Comparison of ENCODE assay signal across 9 cellular contexts in genomic region chr4:87026795-87027495, GRCh38.
A peak's percentile ranks its signal among the peaks of the same experiment; 100 is the strongest.
DNase-seq lines count a peak whose midpoint lies in the region; ATAC-seq and TF ChIP-seq lines count a peak whose summit lies in the region.
"Had no signal": no experiment of that assay in that cellular context is flagged by ENCODE, and none has a peak within 500 bp of the region (broad histone marks: within the 10 kb centered on the region; RNA-seq: fewer than 3 reads in every experiment).

No MANE protein-coding gene starts in this region.

- ATAC-seq in natural killer cell (peak in 2 of 3 donors; percentile 30 to 60), HG03342 (IDR thresholded peaks at IDR 0.05; ENCODE audit: unreplicated experiment) (peak; percentile 87)
- no peak for ATAC-seq in natural killer cell treated with Interleukin-12 subunit alpha and Interleukin-12 subunit beta and Interleukin-15 and Interleukin-18, amount 100 ng/mL, for 72 hours
- peak; percentile 32 for ATAC-seq in effector memory CD8-positive, alpha-beta T cell (replicated peaks)
- ATAC-seq in activated T-cell treated with anti-CD3 and anti-CD28 coated beads, Interleukin-2, amount 50 U/mL, for 72 hours (replicated peaks in 1 of 2) = no peak

- H3K4me1 ChIP-seq in vagina = peaks cover 86% of the 10 kb centered on the region

- H3K27me3 ChIP-seq in vagina = no peaks in the 10 kb centered on the region

- H3K4me3 Mint-ChIP-seq in natural killer cell = no peak overlapping the region
- H3K4me3 Mint-ChIP-seq in natural killer cell treated with Interleukin-12 subunit alpha and Interleukin-12 subunit beta and Interleukin-15 and Interleukin-18, amount 100 ng/mL, for 72 hours = no peak overlapping the region
- no peak overlapping the region for H3K4me3 Mint-ChIP-seq in effector memory CD8-positive, alpha-beta T cell
- no peak overlapping the region for H3K4me3 Mint-ChIP-seq in activated T-cell treated with anti-CD3 and anti-CD28 coated beads, Interleukin-2, amount 50 U/mL, for 72 hours

- no peaks in the 10 kb centered on the region for H3K27me3 Mint-ChIP-seq in natural killer cell (ENCODE audit: low read depth in 2 of 2)
- H3K27me3 Mint-ChIP-seq in natural killer cell treated with Interleukin-12 subunit alpha and Interleukin-12 subunit beta and Interleukin-15 and Interleukin-18, amount 100 ng/mL, for 72 hours = no peaks in the 10 kb centered on the region
- H3K27me3 Mint-ChIP-seq in effector memory CD8-positive, alpha-beta T cell = no peaks in the 10 kb centered on the region
- no peaks in the 10 kb centered on the region for H3K27me3 Mint-ChIP-seq in activated T-cell treated with anti-CD3 and anti-CD28 coated beads, Interleukin-2, amount 50 U/mL, for 72 hours (ENCODE audit: low read depth)

- H3K4me3 ChIP-seq in vagina = peak overlapping the region in 1 of 2 donors; percentile 4

- no peak for TF ChIP-seq CTCF in natural killer cell (IDR thresholded peaks at IDR 0.05)
- no peak for TF ChIP-seq CTCF in vagina (IDR thresholded peaks at IDR 0.05)

- H3K36me3 Mint-ChIP-seq in natural killer cell = no peaks in the 10 kb centered on the region
- no peaks in the 10 kb centered on the region for H3K36me3 Mint-ChIP-seq in natural killer cell treated with Interleukin-12 subunit alpha and Interleukin-12 subunit beta and Interleukin-15 and Interleukin-18, amount 100 ng/mL, for 72 hours
- peaks cover 13% of the 10 kb centered on the region for H3K36me3 Mint-ChIP-seq in effector memory CD8-positive, alpha-beta T cell (ENCODE audit: insufficient read depth)
- H3K36me3 Mint-ChIP-seq in activated T-cell treated with anti-CD3 and anti-CD28 coated beads, Interleukin-2, amount 50 U/mL, for 72 hours (ENCODE audit: insufficient read depth in 2 of 2) = no peaks in the 10 kb centered on the region

- DNase-seq in natural killer cell (no peak), vagina (ENCODE audit: extremely low spot score in 2 of 2) (no peak), NCI-H1694 (lab: John Stamatoyannopoulos, UW) (no peak), NCI-H1694 treated with DMSO at 0.1 percent for 48 hours (lab: John Stamatoyannopoulos, UW) (no peak)
- DNase-seq in natural killer cell treated with Interleukin-12 subunit alpha and Interleukin-12 subunit beta and Interleukin-15 and Interleukin-18, amount 100 ng/mL, for 72 hours (ENCODE audit: low spot score) = no peak
- DNase-seq in effector memory CD8-positive, alpha-beta T cell = no peak
- no peak for DNase-seq in activated T-cell treated with anti-CD3 and anti-CD28 coated beads, Interleukin-2, amount 50 U/mL, for 72 hours
- DNase-seq: NCI-H1092 had no signal

- TF ChIP-seq POLR2A in vagina (IDR thresholded peaks at IDR 0.05) = no peak

- H3K27ac ChIP-seq in vagina = peak overlapping the region; percentile 28

- intact Hi-C loops in natural killer cell (cut with micrococcal nuclease) = no loop called here
- intact Hi-C loops in vagina (cut with DNase I) = no loop called here

- no peaks in the 10 kb centered on the region for H3K36me3 ChIP-seq in vagina

- peaks cover 35 to 41% of the 10 kb centered on the region in 2 donors for H3K4me1 Mint-ChIP-seq in natural killer cell
- H3K4me1 Mint-ChIP-seq in natural killer cell treated with Interleukin-12 subunit alpha and Interleukin-12 subunit beta and Interleukin-15 and Interleukin-18, amount 100 ng/mL, for 72 hours (ENCODE audit: low read depth in 2 of 2) = peaks cover 29 to 30% of the 10 kb centered on the region in 2 donors
- peaks cover 32 to 50% of the 10 kb centered on the region in 2 donors for H3K4me1 Mint-ChIP-seq in effector memory CD8-positive, alpha-beta T cell (ENCODE audit: low read depth in 2 of 2)
- peaks cover 30% of the 10 kb centered on the region for H3K4me1 Mint-ChIP-seq in activated T-cell treated with anti-CD3 and anti-CD28 coated beads, Interleukin-2, amount 50 U/mL, for 72 hours (ENCODE audit: low read depth)

- H3K9me3 ChIP-seq in vagina = no peaks in the 10 kb centered on the region

- H3K9me3 Mint-ChIP-seq in natural killer cell = no peaks in the 10 kb centered on the region
- no peaks in the 10 kb centered on the region for H3K9me3 Mint-ChIP-seq in natural killer cell treated with Interleukin-12 subunit alpha and Interleukin-12 subunit beta and Interleukin-15 and Interleukin-18, amount 100 ng/mL, for 72 hours
- no peaks in the 10 kb centered on the region for H3K9me3 Mint-ChIP-seq in effector memory CD8-positive, alpha-beta T cell
- H3K9me3 Mint-ChIP-seq in activated T-cell treated with anti-CD3 and anti-CD28 coated beads, Interleukin-2, amount 50 U/mL, for 72 hours = no peaks in the 10 kb centered on the region

- H3K27ac Mint-ChIP-seq in natural killer cell = peak overlapping the region; percentile 51 to 53
- H3K27ac Mint-ChIP-seq in natural killer cell treated with Interleukin-12 subunit alpha and Interleukin-12 subunit beta and Interleukin-15 and Interleukin-18, amount 100 ng/mL, for 72 hours = no peak overlapping the region
- peak overlapping the region; percentile 8 to 50 for H3K27ac Mint-ChIP-seq in effector memory CD8-positive, alpha-beta T cell
- no peak overlapping the region for H3K27ac Mint-ChIP-seq in activated T-cell treated with anti-CD3 and anti-CD28 coated beads, Interleukin-2, amount 50 U/mL, for 72 hours

Comparison
In these comparisons a context has a peak if more than half of its experiments do, and no peak if none do; other contexts are left out.
1. ATAC-seq: peak in natural killer cell (2 of 3), HG03342 (single experiment) and effector memory CD8-positive, alpha-beta T cell (single experiment); none in natural killer cell treated with Interleukin-12 subunit alpha and Interleukin-12 subunit beta and Interleukin-15 and Interleukin-18, amount 100 ng/mL, for 72 hours (0 of 2) and activated T-cell treated with anti-CD3 and anti-CD28 coated beads, Interleukin-2, amount 50 U/mL, for 72 hours (0 of 2).
2. H3K27ac Mint-ChIP-seq: peak in natural killer cell (2 of 2) and effector memory CD8-positive, alpha-beta T cell (2 of 2); none in natural killer cell treated with Interleukin-12 subunit alpha and Interleukin-12 subunit beta and Interleukin-15 and Interleukin-18, amount 100 ng/mL, for 72 hours (0 of 2) and activated T-cell treated with anti-CD3 and anti-CD28 coated beads, Interleukin-2, amount 50 U/mL, for 72 hours (single experiment).